ENCODE assay signal across 4 cellular contexts in genomic region chr17:46281336-46281735, GRCh38. TPM values are rescaled to one million over a fixed set of nuclear protein-coding genes. Genes with fewer than 3 reads are reported as not detected.
DNase-seq lines count a peak whose midpoint lies in the region; ATAC-seq, FAIRE-seq and TF ChIP-seq lines count a peak whose summit lies in the region.
"Not testable (repeated sequence)": the region's sequence is repeated elsewhere in the genome, so short reads cannot be mapped to it uniquely, and the experiment has no call there.

No MANE protein-coding gene starts in this region.

- POLR2A ChIA-PET in HepG2 (lab: Yijun Ruan, JAX), result not testable (repeated sequence)

- not testable (repeated sequence) for TF ChIP-seq EP300 in HepG2 (IDR thresholded peaks at IDR 0.05; ENCODE audit: low read depth in 2 of 2, low read length in 2 of 2); HepG2 (CRISPR knock-in tag; IDR thresholded peaks at IDR 0.05; ENCODE audit: borderline replicate concordance)

- not testable (repeated sequence) for H3K27ac ChIP-seq in HepG2 (ENCODE audit: extremely low read length, insufficient read depth, low read length); lung (ENCODE audit: low read depth in 1 of 2, low read length in 1 of 2)

- not testable (repeated sequence) for H3K36me3 ChIP-seq in HepG2 (replicated peaks in 1 of 2; ENCODE audit: control insufficient read depth in 1 of 2, insufficient read depth in 2 of 2, low read length in 2 of 2); lung (ENCODE audit: control insufficient read depth in 2 of 2, insufficient read depth in 2 of 2, low read length in 2 of 2)

- peaks cover 25% of the 10 kb centered on the region for H3K4me1 ChIP-seq in HepG2 (ENCODE audit: insufficient read depth, low read length)
- H3K4me1 ChIP-seq in lung (ENCODE audit: control insufficient read depth in 2 of 2, insufficient read depth in 2 of 2, low read length in 2 of 2), result not testable (repeated sequence)

- not testable (repeated sequence) for TF ChIP-seq POLR2A in HepG2 (IDR thresholded peaks at IDR 0.05; ENCODE audit: insufficient read depth in 1 of 2, low read depth in 2 of 2, low read length in 2 of 2)

- H3K79me2 ChIP-seq in HepG2 (ENCODE audit: insufficient read depth, low read length), result not testable (repeated sequence)

- DNase-seq in activated CD4-positive, alpha-beta T cell treated with anti-CD3 and anti-CD28 coated beads, Interleukin-2, amount 10 ng/mL, durations not matched to agents 24 days and 14 days, result peak; percentile 38
- peak; percentile 18 for DNase-seq in activated naive CD4-positive, alpha-beta T cell treated with anti-CD3 and anti-CD28 coated beads, Interleukin-2, amount 10 ng/mL, durations not matched to agents 7 days and 5 days
- not testable (repeated sequence) for DNase-seq in HepG2 (ENCODE audit: low spot score)
- peak; percentile 14 for DNase-seq in lung (ENCODE audit: low spot score)

- H3K4me3 ChIP-seq in HepG2 (replicated peaks in 1 of 3; ENCODE audit: insufficient read depth in 1 of 3, low read depth in 2 of 3, low read length in 3 of 3); lung: not testable (repeated sequence)

- not testable (repeated sequence) for TF ChIP-seq RAD21 in HepG2 (CRISPR knock-in tag; IDR thresholded peaks at IDR 0.05)

- H3K4me2 ChIP-seq in HepG2 (ENCODE audit: low read depth, low read length), result not testable (repeated sequence)

- not testable (repeated sequence) for H3K9ac ChIP-seq in HepG2 (ENCODE audit: insufficient read depth, low read depth, low read length)

- peak; percentile 49 for FAIRE-seq in HepG2 (lab: Jason Lieb, UNC)

- H2AFZ ChIP-seq in HepG2 (ENCODE audit: low read length), result not testable (repeated sequence)

- not testable (repeated sequence) for BruUV-seq in HepG2 (replicated peaks; lab: Mats Ljungman, UMichigan)

- not testable (repeated sequence) for H3K27me3 ChIP-seq in HepG2 (ENCODE audit: control insufficient read depth in 1 of 2, insufficient read depth in 2 of 2, low read length in 2 of 2); lung (ENCODE audit: control insufficient read depth, insufficient read depth)

- not testable (repeated sequence) for H3K27me3 Mint-ChIP-seq in activated CD4-positive, alpha-beta T cell treated with anti-CD3 and anti-CD28 coated beads, Interleukin-2, amount 10 ng/mL, durations not matched to agents 24 days and 14 days
- peaks cover 42% of the 10 kb centered on the region for H3K27me3 Mint-ChIP-seq in activated naive CD4-positive, alpha-beta T cell treated with anti-CD3 and anti-CD28 coated beads, Interleukin-2, amount 10 ng/mL, durations not matched to agents 7 days and 5 days

- H3K9me3 ChIP-seq in HepG2 (ENCODE audit: low read length); lung (ENCODE audit: control insufficient read depth in 2 of 2, insufficient read depth in 1 of 2, low read length in 1 of 2): not testable (repeated sequence)

- not testable (repeated sequence) for H3K9me3 Mint-ChIP-seq in activated CD4-positive, alpha-beta T cell treated with anti-CD3 and anti-CD28 coated beads, Interleukin-2, amount 10 ng/mL, durations not matched to agents 24 days and 14 days; activated naive CD4-positive, alpha-beta T cell treated with anti-CD3 and anti-CD28 coated beads, Interleukin-2, amount 10 ng/mL, durations not matched to agents 7 days and 5 days

- in situ Hi-C loops in HepG2 (cut with HindIII; ENCODE audit: extremely low pct_ligation_motif_present, low pct_unique_long_range_greater_than_20kb), result not testable (repeated sequence)

- intact Hi-C loops in activated CD4-positive, alpha-beta T cell treated with anti-CD3 and anti-CD28 coated beads, Interleukin-2, amount 10 ng/mL, durations not matched to agents 24 days and 14 days (cut with micrococcal nuclease); HepG2 (cut with micrococcal nuclease; ENCODE audit: unreplicated experiment): not testable (repeated sequence)

- H3K36me3 Mint-ChIP-seq in activated CD4-positive, alpha-beta T cell treated with anti-CD3 and anti-CD28 coated beads, Interleukin-2, amount 10 ng/mL, durations not matched to agents 24 days and 14 days (ENCODE audit: low read depth); activated naive CD4-positive, alpha-beta T cell treated with anti-CD3 and anti-CD28 coated beads, Interleukin-2, amount 10 ng/mL, durations not matched to agents 7 days and 5 days: not testable (repeated sequence)

- not testable (repeated sequence) for H4K20me1 ChIP-seq in HepG2 (ENCODE audit: insufficient read depth, low read length)

- not testable (repeated sequence) for H3K27ac Mint-ChIP-seq in activated CD4-positive, alpha-beta T cell treated with anti-CD3 and anti-CD28 coated beads, Interleukin-2, amount 10 ng/mL, durations not matched to agents 24 days and 14 days; activated naive CD4-positive, alpha-beta T cell treated with anti-CD3 and anti-CD28 coated beads, Interleukin-2, amount 10 ng/mL, durations not matched to agents 7 days and 5 days

- H3K4me3 Mint-ChIP-seq in activated CD4-positive, alpha-beta T cell treated with anti-CD3 and anti-CD28 coated beads, Interleukin-2, amount 10 ng/mL, durations not matched to agents 24 days and 14 days; activated naive CD4-positive, alpha-beta T cell treated with anti-CD3 and anti-CD28 coated beads, Interleukin-2, amount 10 ng/mL, durations not matched to agents 7 days and 5 days: not testable (repeated sequence)

- CTCF ChIA-PET in activated naive CD4-positive, alpha-beta T cell treated with anti-CD3 and anti-CD28 coated beads, Interleukin-2, amount 10 ng/mL, durations not matched to agents 7 days and 5 days (lab: Charles Lee); HepG2 (lab: Yijun Ruan, JAX; ENCODE audit: low intra/inter-chr PET ratio, low total read pairs): not testable (repeated sequence)

- TF ChIP-seq CTCF in HepG2 (CRISPR knock-in tag; IDR thresholded peaks at IDR 0.05); lung (IDR thresholded peaks at IDR 0.05; ENCODE audit: control extremely low read depth, extremely low read depth): not testable (repeated sequence)

- H3K4me1 Mint-ChIP-seq in activated CD4-positive, alpha-beta T cell treated with anti-CD3 and anti-CD28 coated beads, Interleukin-2, amount 10 ng/mL, durations not matched to agents 24 days and 14 days, result peaks cover 16% of the 10 kb centered on the region
- not testable (repeated sequence) for H3K4me1 Mint-ChIP-seq in activated naive CD4-positive, alpha-beta T cell treated with anti-CD3 and anti-CD28 coated beads, Interleukin-2, amount 10 ng/mL, durations not matched to agents 7 days and 5 days

- ATAC-seq in HepG2, result peak; percentile 54
- ATAC-seq in lung (ENCODE audit: insufficient read depth, low FRiP score), result not testable (repeated sequence)

- WGBS in HepG2 (ENCODE audit: low lambda C conversion rate), result 51% methylated on average over 4 of the region's 4 CpGs
- WGBS in lung, 2 donors, result 95 to 97% methylated on average over 4 of the region's 4 CpGs

TF ChIP-seq in HepG2, 621 proteins besides CTCF, POLR2A, EP300 and RAD21 (continues in another document):
- peak; percentile 21; the same call in 1 of the 2 replicates for TF ChIP-seq RXRB (CRISPR knock-in tag; IDR thresholded peaks at IDR 0.05; ENCODE audit: borderline replicate concordance)
- 0 out of 2 replicates have a peak, but pooled peaks have one; percentile 23 for TF ChIP-seq MED1 (CRISPR knock-in tag; IDR thresholded peaks at IDR 0.05)
- TF ChIP-seq CEBPG (CRISPR knock-in tag; IDR thresholded peaks at IDR 0.05), result 0 out of 2 replicates have a peak, but pooled peaks have one; percentile 15
- peak; percentile 15; the same call in 1 of the 2 replicates for TF ChIP-seq RXRA (CRISPR knock-in tag; IDR thresholded peaks at IDR 0.05)
- TF ChIP-seq RARA (CRISPR knock-in tag; IDR thresholded peaks at IDR 0.05), result peak; percentile 82

RNA-seq across cellular contexts. Expression of gene LRRC37A, which starts 13.6 kb away (rescaled TPM):
- total RNA-seq in activated CD4-positive, alpha-beta T cell treated with anti-CD3 and anti-CD28 coated beads, Interleukin-2, amount 10 ng/mL, durations not matched to agents 24 days and 14 days, result 2.4 and 2.7 TPM in 2 replicates
- total RNA-seq in HepG2 (2016; rRNA removed; fragmentation: Illumina TruSeq; extraction: Trizol) (0.67 and 0.97 TPM in 2 replicates), lung (1 to 10 TPM; 2.9 to 5.2 TPM)
- 0.91 and 1.2 TPM in 2 replicates for total RNA-seq in HepG2 (2016; cell fraction: cytosol; rRNA removed; fragmentation: Illumina TruSeq; extraction: Trizol; ENCODE audit: low read depth)
- total RNA-seq in HepG2 (2016; cell fraction: insoluble cytoplasmic fraction; rRNA removed; fragmentation: Illumina TruSeq; extraction: Trizol), result 0.65 and 0.69 TPM in 2 replicates
- total RNA-seq in HepG2 (2016; cell fraction: membrane; rRNA removed; fragmentation: Illumina TruSeq; extraction: Trizol), result 0.76 and 0.83 TPM in 2 replicates
- 1.5 and 1.6 TPM in 2 replicates for total RNA-seq in HepG2 (2016; cell fraction: nucleus; rRNA removed; fragmentation: Illumina TruSeq; extraction: Trizol)
- polyA plus RNA-seq in HepG2 (2011; rRNA removed) (1.0 and 1.3 TPM in 2 replicates), lung (under 1 TPM; 0.64 to 0.94 TPM)
- 0.28 and 0.36 TPM in 2 replicates for polyA plus RNA-seq in HepG2 (2011; cell fraction: cytosol; rRNA removed)
- polyA plus RNA-seq in HepG2 (2011; cell fraction: nucleus; rRNA removed), result 1.1 and 1.2 TPM in 2 replicates
- 1.5 and 1.7 TPM in 2 replicates for polyA plus RNA-seq in HepG2 (2012)
- polyA plus RNA-seq in HepG2 (2016; cell fraction: cytosol; fragmentation: Illumina TruSeq; extraction: Trizol; ENCODE audit: low read depth), result 0.19 and 0.36 TPM in 2 replicates
- polyA plus RNA-seq in HepG2 (2016; cell fraction: insoluble cytoplasmic fraction; fragmentation: Illumina TruSeq; extraction: Trizol; ENCODE audit: low read depth), result 0.74 and 0.97 TPM in 2 replicates
- 0.45 and 0.54 TPM in 2 replicates for polyA plus RNA-seq in HepG2 (2016; cell fraction: membrane; fragmentation: Illumina TruSeq; extraction: Trizol; ENCODE audit: low read depth)
- polyA plus RNA-seq in HepG2 (2016; cell fraction: nucleus; fragmentation: Illumina TruSeq; extraction: Trizol; ENCODE audit: insufficient read depth, low read depth), result 1.3 and 1.9 TPM in 2 replicates
- 2.1 and 7.4 TPM in 2 replicates for polyA minus RNA-seq in HepG2 (2011; rRNA and poly(A)+ RNA removed; ENCODE audit: low replicate concordance)
- 0.20 and 0.79 TPM in 2 replicates for polyA minus RNA-seq in HepG2 (2011; cell fraction: cytosol; rRNA and poly(A)+ RNA removed)
- 2.6 and 4.1 TPM in 2 replicates for polyA minus RNA-seq in HepG2 (2011; cell fraction: nucleus; rRNA and poly(A)+ RNA removed)
